6 cellular contexts compared by ENCODE assay signal in genomic region chr9:136769710-136770191, GRCh38. TPM values are rescaled to one million over a fixed set of nuclear protein-coding genes. Genes with fewer than 3 reads are reported as not detected.
DNase-seq lines count a peak whose midpoint lies in the region; ATAC-seq and TF ChIP-seq lines count a peak whose summit lies in the region.

No MANE protein-coding gene starts in this region.

- peaks cover under 1% of the 10 kb centered on the region for H3K27me3 ChIP-seq in lower lobe of right lung (ENCODE audit: low read depth)

- H3K36me3 ChIP-seq in lower lobe of right lung: no peaks in the 10 kb centered on the region

- peak; percentile 47 for ATAC-seq in Right ventricle myocardium inferior
- ATAC-seq in left ventricle myocardium superior: no peak
- peak; percentile 54 to 60 for ATAC-seq in lower lobe of right lung
- no peak for ATAC-seq in GM21786 (IDR thresholded peaks at IDR 0.05; ENCODE audit: unreplicated experiment)
- no peak for ATAC-seq in HG03175 (IDR thresholded peaks at IDR 0.05; ENCODE audit: unreplicated experiment)

- H3K27ac ChIP-seq in lower lobe of right lung: no peak overlapping the region

- DNase-seq in Right ventricle myocardium inferior (ENCODE audit: missing footprints): no peak
- no peak for DNase-seq in left ventricle myocardium superior
- DNase-seq in activated gamma-delta T cell treated with anti-CD3 and anti-CD28 coated beads, Interleukin-2, amount 50 U/mL, for 16 hours (ENCODE audit: low read depth): peak; percentile 27
- DNase-seq in lower lobe of right lung: no peak

- intact Hi-C loops in Right ventricle myocardium inferior (cut with DNase I): no loop called here
- intact Hi-C loops in left ventricle myocardium superior (cut with micrococcal nuclease): no loop called here
- intact Hi-C loops in lower lobe of right lung (cut with DNase I): no loop called here

- peaks cover 7% of the 10 kb centered on the region for H3K9me3 ChIP-seq in lower lobe of right lung

- H3K4me1 ChIP-seq in lower lobe of right lung: no peaks in the 10 kb centered on the region

- H3K4me3 ChIP-seq in lower lobe of right lung: no peak overlapping the region

- peak; percentile 46 for TF ChIP-seq CTCF in lower lobe of right lung (IDR thresholded peaks at IDR 0.05)

RNA-seq across cellular contexts. Expression of gene LCN15, which starts 5.4 kb away (rescaled TPM):
- total RNA-seq in Right ventricle myocardium inferior (0.46 TPM), left ventricle myocardium superior (0.59 TPM), lower lobe of right lung (not detected)

RNA-seq across cellular contexts. Expression of gene LCN8, which starts 11.7 kb away (rescaled TPM):
- total RNA-seq in Right ventricle myocardium inferior: not detected
- not detected for total RNA-seq in left ventricle myocardium superior
- not detected for total RNA-seq in lower lobe of right lung

RNA-seq across cellular contexts. Expression of gene TMEM141, which starts 21.4 kb away (rescaled TPM):
- total RNA-seq in Right ventricle myocardium inferior (75.9 TPM), left ventricle myocardium superior (74.2 TPM), lower lobe of right lung (57.2 TPM)

RNA-seq across cellular contexts. Expression of gene LCN6, which starts 21.4 kb away (rescaled TPM):
- 22.2 TPM for total RNA-seq in Right ventricle myocardium inferior
- total RNA-seq in left ventricle myocardium superior: 17.4 TPM
- total RNA-seq in lower lobe of right lung: 2.9 TPM

RNA-seq across cellular contexts. Expression of gene CCDC183, which starts 26.4 kb away (rescaled TPM):
- total RNA-seq in Right ventricle myocardium inferior: 1.6 TPM
- total RNA-seq in left ventricle myocardium superior: 2.2 TPM
- total RNA-seq in lower lobe of right lung: 3.7 TPM

Comparison
In these comparisons a context has a peak if more than half of its experiments do, and no peak if none do; other contexts are left out.
1. ATAC-seq: peak in Right ventricle myocardium inferior (single experiment) and lower lobe of right lung (2 of 2); none in left ventricle myocardium superior (single experiment), GM21786 (single experiment) and HG03175 (single experiment).